10 cellular contexts compared by ENCODE assay signal in genomic region chr5:66757834-66758396, GRCh38.
"Had no signal": no experiment of that assay in that cellular context is flagged by ENCODE, and none has a peak within 500 bp of the region (broad histone marks: within the 10 kb centered on the region; RNA-seq: fewer than 3 reads in every experiment).

No MANE protein-coding gene starts in this region.

- H3K4me3 ChIP-seq: esophagus squamous epithelium, left ventricle myocardium inferior, spleen, testis, transverse colon had no signal

- H3K9me3 ChIP-seq: esophagus squamous epithelium, left ventricle myocardium inferior, spleen, testis, transverse colon had no signal

- DNase-seq: esophagus squamous epithelium; left ventricle myocardium inferior; spleen; stimulated activated naive B cell treated with anti-CD40 and anti-IgM and Interleukin-4, amounts not matched to agents 10 μg/mL and 1 μg/mL and 100 μg/mL, for 72 hours; stimulated activated naive CD8-positive, alpha-beta T cell treated with anti-CD3 and anti-CD28 coated beads, Interleukin-15, amount 100 ng/mL, for 72 hours had no signal

- H3K27me3 ChIP-seq: testis had no signal

- H3K36me3 ChIP-seq: esophagus squamous epithelium, left ventricle myocardium inferior, spleen, transverse colon had no signal

- H3K4me1 ChIP-seq: esophagus squamous epithelium, spleen, transverse colon had no signal

- H3K27ac ChIP-seq: epithelial cell of prostate, esophagus squamous epithelium, left ventricle myocardium inferior, spleen, testis, transverse colon had no signal

- ATAC-seq: effector memory CD8-positive, alpha-beta T cell; sciatic nerve; stimulated activated naive CD8-positive, alpha-beta T cell treated with anti-CD3 and anti-CD28 coated beads, Interleukin-15, amount 100 ng/mL, for 72 hours had no signal
